15 cellular contexts compared by ENCODE assay signal in genomic region chr10:127909716-127910463, GRCh38. TPM values are rescaled to one million over a fixed set of nuclear protein-coding genes. Genes with fewer than 3 reads are reported as not detected.
"Had no signal": no experiment of that assay in that cellular context is flagged by ENCODE, and none has a peak within 500 bp of the region (broad histone marks: within the 10 kb centered on the region; RNA-seq: fewer than 3 reads in every experiment).

No MANE protein-coding gene starts in this region.

- H3K36me3 Mint-ChIP-seq: immature natural killer cell; naive thymus-derived CD8-positive, alpha-beta T cell had no signal

- H3K4me1 ChIP-seq: parathyroid adenoma had no signal

- H3K79me2 ChIP-seq: parathyroid adenoma had no signal

- H3K4me3 Mint-ChIP-seq: central memory CD8-positive, alpha-beta T cell; T-helper 2 cell treated with Interferon-gamma antibody and Interleukin-4, amounts not matched to agents 5 μg/mL and 100 μg/mL, for 36 hours had no signal

- H3K4me1 Mint-ChIP-seq: central memory CD8-positive, alpha-beta T cell; immature natural killer cell had no signal

- H2AFZ ChIP-seq: parathyroid adenoma had no signal

- H3K9ac ChIP-seq: parathyroid adenoma had no signal

- H3K36me3 ChIP-seq: upper lobe of right lung had no signal

- ATAC-seq: naive thymus-derived CD8-positive, alpha-beta T cell; upper lobe of right lung had no signal

- H3K27ac Mint-ChIP-seq: immature natural killer cell; T-helper 2 cell treated with Interferon-gamma antibody and Interleukin-4, amounts not matched to agents 5 μg/mL and 100 μg/mL, for 36 hours had no signal

- H3K9me3 Mint-ChIP-seq: central memory CD8-positive, alpha-beta T cell; immature natural killer cell; naive thymus-derived CD8-positive, alpha-beta T cell; T-helper 2 cell treated with Interferon-gamma antibody and Interleukin-4, amounts not matched to agents 5 μg/mL and 100 μg/mL, for 36 hours had no signal

- H3K4me3 ChIP-seq: upper lobe of right lung had no signal

- DNase-seq: activated CD4-positive, alpha-beta T cell treated with anti-CD3 and anti-CD28 coated beads, Interleukin-2, amount 50 U/mL, for 1 hour; activated gamma-delta T cell treated with Interleukin-2 at 50 U/mL for 16 hours; effector memory CD4-positive, alpha-beta T cell; immature natural killer cell; naive thymus-derived CD8-positive, alpha-beta T cell; right cardiac atrium; SIG-M5; stimulated activated CD4-positive, alpha-beta T cell treated with anti-CD3 and anti-CD28 coated beads, Interleukin-12 subunit alpha, Interleukin-12 subunit beta, amount 100 ng/mL, for 4 hours; stimulated activated naive CD4-positive, alpha-beta T cell treated with Interleukin-2 at 50 U/mL for 16 hours; upper lobe of right lung had no signal

- H3K27me3 ChIP-seq: upper lobe of right lung had no signal

- H3K9me3 ChIP-seq: upper lobe of right lung had no signal

- H3K27ac ChIP-seq: parathyroid adenoma, upper lobe of right lung had no signal

RNA-seq across cellular contexts. Expression of gene CLRN3, which starts 17.1 kb away (rescaled TPM):
- total RNA-seq: epithelial cell of proximal tubule; mononuclear cell; naive thymus-derived CD8-positive, alpha-beta T cell; right cardiac atrium; upper lobe of right lung had no signal
- polyA plus RNA-seq: immature natural killer cell; naive thymus-derived CD8-positive, alpha-beta T cell; right cardiac atrium had no signal
